In genomic region chr19:56333506-56333905, GRCh38 we compare ENCODE assay signal across 1 cellular context.
TF ChIP-seq lines count a peak whose summit lies in the region.

No MANE protein-coding gene starts in this region.

TF ChIP-seq in WTC11, 78 proteins besides CTCF, POLR2A, EP300 and RAD21 (continued from another document):
- no peak for TF ChIP-seq HMGXB4 (CRISPR knock-in tag; IDR thresholded peaks at IDR 0.05)
- no peak for TF ChIP-seq ZNF281 (CRISPR knock-in tag; IDR thresholded peaks at IDR 0.05)
- no peak for TF ChIP-seq AR (CRISPR knock-in tag; IDR thresholded peaks at IDR 0.05)
- TF ChIP-seq HMGA2 (CRISPR knock-in tag; IDR thresholded peaks at IDR 0.05): no peak
- no peak for TF ChIP-seq ZNF317 (CRISPR knock-in tag; IDR thresholded peaks at IDR 0.05; ENCODE audit: borderline replicate concordance, low read depth)
- TF ChIP-seq TEAD4 (CRISPR knock-in tag; IDR thresholded peaks at IDR 0.05): no peak
